1 cellular context compared by ENCODE assay signal in the genomic region with DNA sequence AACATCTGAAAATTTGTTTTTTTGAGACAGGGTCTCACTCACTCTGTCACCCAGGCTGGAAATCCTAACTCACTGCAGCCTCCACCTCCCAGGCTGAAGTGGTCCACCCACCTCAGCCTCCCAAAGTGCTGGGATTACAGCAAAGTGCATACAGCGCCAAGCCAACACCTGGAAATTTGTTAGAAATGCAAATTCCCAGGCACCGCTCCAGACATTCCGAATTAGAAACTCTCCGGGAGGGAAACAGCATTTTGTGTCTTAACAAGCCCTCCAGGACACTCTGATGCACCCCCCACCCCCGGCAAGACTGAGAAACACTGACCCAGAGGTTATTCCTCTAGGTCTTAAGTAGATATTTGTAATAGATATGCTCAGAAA.
TF ChIP-seq lines count a peak whose summit lies in the region.

No MANE protein-coding gene starts in this region.

TF ChIP-seq in WTC11, 78 proteins besides CTCF, POLR2A, EP300 and RAD21 (continued from another document):
- TF ChIP-seq, protein P1, sequence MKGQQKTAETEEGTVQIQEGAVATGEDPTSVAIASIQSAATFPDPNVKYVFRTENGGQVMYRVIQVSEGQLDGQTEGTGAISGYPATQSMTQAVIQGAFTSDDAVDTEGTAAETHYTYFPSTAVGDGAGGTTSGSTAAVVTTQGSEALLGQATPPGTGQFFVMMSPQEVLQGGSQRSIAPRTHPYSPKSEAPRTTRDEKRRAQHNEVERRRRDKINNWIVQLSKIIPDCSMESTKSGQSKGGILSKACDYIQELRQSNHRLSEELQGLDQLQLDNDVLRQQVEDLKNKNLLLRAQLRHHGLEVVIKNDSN (CRISPR knock-in tag; IDR thresholded peaks at IDR 0.05): no peak
